14 cellular contexts compared by ENCODE assay signal in the genomic region with DNA sequence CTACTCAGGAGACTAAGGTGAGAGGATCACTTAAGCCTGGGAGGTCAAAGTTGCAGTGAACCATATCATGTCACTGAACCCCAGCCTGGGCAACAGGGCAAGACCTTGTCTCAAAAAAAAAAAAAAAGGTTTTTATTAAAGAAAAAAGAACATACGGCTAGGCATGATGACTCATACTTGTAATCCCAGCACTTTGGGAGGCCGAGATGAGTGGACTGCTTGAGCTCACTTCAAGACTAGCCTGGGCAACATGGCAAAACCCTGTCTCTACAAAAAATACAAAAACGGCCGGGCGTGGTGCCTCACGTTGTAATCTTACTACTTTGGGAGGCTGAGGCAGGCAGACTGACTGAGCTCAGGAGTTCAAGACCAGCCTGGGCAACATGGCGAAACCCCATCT. TPM values are rescaled to one million over a fixed set of nuclear protein-coding genes. Genes with fewer than 3 reads are reported as not detected.
DNase-seq lines count a peak whose midpoint lies in the region; ATAC-seq and TF ChIP-seq lines count a peak whose summit lies in the region.
"Had no signal": no experiment of that assay in that cellular context is flagged by ENCODE, and none has a peak within 500 bp of the region (broad histone marks: within the 10 kb centered on the region; RNA-seq: fewer than 3 reads in every experiment).

No MANE protein-coding gene starts in this region.

- no peaks in the 10 kb centered on the region for H3K27me3 ChIP-seq in brain microvascular endothelial cell (replicated peaks)
- H3K27me3 ChIP-seq in heart right ventricle = no peaks in the 10 kb centered on the region
- H3K27me3 ChIP-seq: BLaER1, esophagus muscularis mucosa had no signal

- peaks cover 0 to 15% (median 6%) of the 10 kb centered on the region in 9 donors for H3K4me1 ChIP-seq in heart right ventricle

- DNase-seq in AG09319 (ENCODE audit: extremely low read depth, low read depth) (peak; percentile 4), M059J (ENCODE audit: low read depth) (peak; percentile 63), brain microvascular endothelial cell (peak; percentile 77), iris pigment epithelial cell (ENCODE audit: low read depth) (peak; percentile 90), OCI-M1 (lab: John Stamatoyannopoulos, UW) (no peak), heart right ventricle (no peak), epidermal melanocyte (ENCODE audit: insufficient read length, low spot score) (no peak)
- DNase-seq in activated CD4-positive, alpha-beta T cell treated with anti-CD3 and anti-CD28 coated beads for 48 hours = no peak
- DNase-seq: activated CD4-positive, alpha-beta T cell treated with anti-CD3 and anti-CD28 coated beads, Interleukin-2, amount 50 U/mL, for 4 hours; central memory CD4-positive, alpha-beta T cell; NCI-H1436 treated with DMSO at 0.1 percent for 48 hours; NCI-H510A treated with DMSO at 0.1 percent for 48 hours had no signal

- intact Hi-C loops in heart right ventricle (cut with DNase I) = no loop called here

- H3K4me3 ChIP-seq in brain microvascular endothelial cell (ENCODE audit: low read depth, low read length) (no peak overlapping the region), heart right ventricle (no peak overlapping the region)
- H3K4me3 ChIP-seq: BLaER1, esophagus muscularis mucosa had no signal

- TF ChIP-seq CTCF in AG09319 (IDR thresholded peaks at IDR 0.05; ENCODE audit: low read depth, low read length) = no peak
- TF ChIP-seq CTCF in brain microvascular endothelial cell (IDR thresholded peaks at IDR 0.05; ENCODE audit: low read depth, low read length, missing control alignments) = no peak
- TF ChIP-seq CTCF in heart right ventricle (IDR thresholded peaks at IDR 0.05) = no peak

- in situ Hi-C loops in brain microvascular endothelial cell (cut with HindIII; ENCODE audit: low pct_ligation_motif_present, low sequenced_read_pairs) = no loop called here

- ATAC-seq in heart right ventricle = no peak

- H3K27ac ChIP-seq in brain microvascular endothelial cell (no peak overlapping the region), heart right ventricle (no peak overlapping the region)
- H3K27ac ChIP-seq: BLaER1, esophagus muscularis mucosa had no signal

- H3K9me3 ChIP-seq in heart right ventricle = no peaks in the 10 kb centered on the region
- H3K9me3 ChIP-seq: BLaER1, esophagus muscularis mucosa had no signal

- WGBS in heart right ventricle, 2 donors = 87 to 95% methylated on average over 7 of the region's 7 CpGs

- H3K36me3 ChIP-seq in brain microvascular endothelial cell (replicated peaks) = no peaks in the 10 kb centered on the region
- H3K36me3 ChIP-seq in heart right ventricle = peaks cover 0 to 65% (median 13%) of the 10 kb centered on the region in 9 donors

RNA-seq across cellular contexts. Expression of a gene that starts 38.4 kb away (rescaled TPM):
- 3.6 and 5.4 TPM in 2 replicates for total RNA-seq in M059J (2014; rRNA removed; shearing (Covaris generic))
- 10 to 100 TPM; 11.1 to 21.6 (median 15.6) TPM for total RNA-seq in heart right ventricle
- 1 to 10 TPM; 6.4 to 8.9 TPM for polyA plus RNA-seq in heart right ventricle

RNA-seq across cellular contexts. Expression of a gene that starts 38.7 kb away (rescaled TPM):
- 0.12 and 0.39 TPM in 2 replicates for total RNA-seq in M059J (2014; rRNA removed; shearing (Covaris generic))
- total RNA-seq in heart right ventricle = 1 to 10 TPM in 1 of 10 donors, under 1 TPM in 9; 0.15 to 1.1 (median 0.48) TPM
- 1 to 10 TPM in 1 of 2 donors, under 1 TPM in 1; 0.74 to 1.2 TPM for polyA plus RNA-seq in heart right ventricle

RNA-seq across cellular contexts. Expression of a gene that starts 48.8 kb away (rescaled TPM):
- total RNA-seq in M059J (2014; rRNA removed; shearing (Covaris generic)) = 11.7 and 18.6 TPM in 2 replicates
- 10 to 100 TPM in 2 of 10 donors, 1 to 10 TPM in 8; 6.0 to 10.7 (median 8.2) TPM for total RNA-seq in heart right ventricle
- polyA plus RNA-seq in heart right ventricle = 10 to 100 TPM in 1 of 2 donors, 1 to 10 TPM in 1; 8.2 to 10.9 TPM

Comparison
In these comparisons a context has a peak if more than half of its experiments do, and no peak if none do; other contexts are left out.
1. DNase-seq: peak in AG09319 (single experiment), M059J (single experiment), brain microvascular endothelial cell (single experiment) and iris pigment epithelial cell (single experiment); none in OCI-M1 (single experiment), activated CD4-positive, alpha-beta T cell treated with anti-CD3 and anti-CD28 coated beads for 48 hours (single experiment), heart right ventricle (0 of 2) and epidermal melanocyte (single experiment).